11 cellular contexts compared by ENCODE assay signal in genomic region chr15:74383286-74383685, GRCh38. TPM values are rescaled to one million over a fixed set of nuclear protein-coding genes. Genes with fewer than 3 reads are reported as not detected.
DNase-seq lines count a peak whose midpoint lies in the region; ATAC-seq and TF ChIP-seq lines count a peak whose summit lies in the region.
"Had no signal": no experiment of that assay in that cellular context is flagged by ENCODE, and none has a peak within 500 bp of the region (broad histone marks: within the 10 kb centered on the region; RNA-seq: fewer than 3 reads in every experiment).

No MANE protein-coding gene starts in this region.

- no TSS peak for BruUV-seq in A673 (replicated peaks; lab: Mats Ljungman, UMichigan)

- H3K14ac ChIP-seq in trophoblast cell (ENCODE audit: low read length) = peak overlapping the region; percentile 62

- H2BK5ac ChIP-seq in trophoblast cell (ENCODE audit: low read depth, low read length, poor library complexity) = peak overlapping the region; percentile 51

- peak overlapping the region; percentile 40 for H4K8ac ChIP-seq in trophoblast cell (ENCODE audit: low read depth, low read length)

- no peak overlapping the region for H3K4ac ChIP-seq in trophoblast cell (ENCODE audit: low read depth, low read length)

- peaks cover 62% of the 10 kb centered on the region for H3K79me1 ChIP-seq in trophoblast cell (ENCODE audit: low read length)

- H3K27ac Mint-ChIP-seq in activated CD4-positive, alpha-beta T cell treated with anti-CD3 and anti-CD28 coated beads, Interleukin-2, amount 10 ng/mL, durations not matched to agents 24 days and 14 days = peak overlapping the region; percentile 90
- peak overlapping the region; percentile 97 for H3K27ac Mint-ChIP-seq in activated B cell treated with CpG ODN at 0.5 μM for 24 hours

- H3K79me2 ChIP-seq in trophoblast cell (ENCODE audit: control insufficient read depth, insufficient read depth, low read length, poor library complexity) = peaks cover 9% of the 10 kb centered on the region

- H3K36me3 ChIP-seq in trophoblast cell (ENCODE audit: control insufficient read depth in 1 of 2, insufficient read depth in 2 of 2, low read length in 2 of 2) = no peaks in the 10 kb centered on the region
- H3K36me3 ChIP-seq in A673 (ENCODE audit: insufficient read depth, low read length, poor library complexity, severe bottlenecking) = no peaks in the 10 kb centered on the region

- peak overlapping the region; percentile 67 for H2AK5ac ChIP-seq in trophoblast cell (ENCODE audit: low read length)

- H2BK12ac ChIP-seq in trophoblast cell (ENCODE audit: low read length) = peak overlapping the region; percentile 92

- H3K9me3 ChIP-seq in trophoblast cell (ENCODE audit: insufficient read depth, low read depth, low read length) (no peaks in the 10 kb centered on the region), A673 (ENCODE audit: low read depth, low read length, poor library complexity, severe bottlenecking) (no peaks in the 10 kb centered on the region)

- peak overlapping the region; percentile 49 for H3K18ac ChIP-seq in trophoblast cell (ENCODE audit: low read length)

- no peak overlapping the region for H3K9ac ChIP-seq in trophoblast cell (ENCODE audit: low read length)

- peaks cover 70% of the 10 kb centered on the region for H3K4me1 Mint-ChIP-seq in activated CD4-positive, alpha-beta T cell treated with anti-CD3 and anti-CD28 coated beads, Interleukin-2, amount 10 ng/mL, durations not matched to agents 24 days and 14 days
- H3K4me1 Mint-ChIP-seq in activated B cell treated with CpG ODN at 0.5 μM for 24 hours = peaks cover 78% of the 10 kb centered on the region

- H3K4me3 Mint-ChIP-seq in activated CD4-positive, alpha-beta T cell treated with anti-CD3 and anti-CD28 coated beads, Interleukin-2, amount 10 ng/mL, durations not matched to agents 24 days and 14 days = peak overlapping the region; percentile 55
- H3K4me3 Mint-ChIP-seq in activated B cell treated with CpG ODN at 0.5 μM for 24 hours = peak overlapping the region; percentile 75

- DNase-seq in activated CD4-positive, alpha-beta T cell treated with anti-CD3 and anti-CD28 coated beads, Interleukin-2, amount 10 ng/mL, durations not matched to agents 24 days and 14 days = no peak
- no peak for DNase-seq in activated CD4-positive, alpha-beta T cell treated with anti-CD3 and anti-CD28 coated beads, Interleukin-2, amount 50 U/mL, for 1 hour
- DNase-seq in activated B cell treated with CpG ODN at 0.5 μM for 24 hours (no peak), trophoblast cell (no peak), GOT3 (lab: John Stamatoyannopoulos, UW) (no peak), A673 (ENCODE audit: low spot score) (no peak)
- DNase-seq: EL, NCI-H1694 treated with DMSO at 0.1 percent for 48 hours had no signal

- no peaks in the 10 kb centered on the region for H3K36me3 Mint-ChIP-seq in activated CD4-positive, alpha-beta T cell treated with anti-CD3 and anti-CD28 coated beads, Interleukin-2, amount 10 ng/mL, durations not matched to agents 24 days and 14 days (ENCODE audit: low read depth)
- H3K36me3 Mint-ChIP-seq in activated B cell treated with CpG ODN at 0.5 μM for 24 hours (ENCODE audit: low read depth) = no peaks in the 10 kb centered on the region

- POLR2A ChIA-PET in activated B cell treated with CpG ODN at 0.5 μM for 24 hours (lab: Charles Lee) = interaction anchor here (1.2 to 14.2 kb wide), 8 partner anchors 9 to 406 kb away, joined by 3 to 563 read pairs (median 12); partner anchors contain the start of genes SEMA7A and UBL7
- POLR2A ChIA-PET in A673 (lab: Charles Lee; ENCODE audit: low non-redundant PET) = no interaction called here

- intact Hi-C loops in activated CD4-positive, alpha-beta T cell treated with anti-CD3 and anti-CD28 coated beads, Interleukin-2, amount 10 ng/mL, durations not matched to agents 24 days and 14 days (cut with micrococcal nuclease) = no loop called here
- intact Hi-C loops in activated B cell treated with CpG ODN at 0.5 μM for 24 hours (cut with micrococcal nuclease) = loop anchor here (1.0 kb wide), 1 partner anchor 51 kb away; no protein-coding TSS in a partner anchor
- intact Hi-C loops in A673 (cut with micrococcal nuclease; ENCODE audit: unreplicated experiment) = no loop called here

- ATAC-seq in HG02852 (IDR thresholded peaks at IDR 0.05; ENCODE audit: unreplicated experiment) = peak; percentile 2
- ATAC-seq in activated B cell treated with CpG ODN at 0.5 μM for 24 hours (ENCODE audit: low read depth) = no peak
- ATAC-seq in GM19324 (IDR thresholded peaks at IDR 0.05; ENCODE audit: low FRiP score, unreplicated experiment) = no peak

- H3K4me3 ChIP-seq in trophoblast cell (ENCODE audit: low read depth, low read length) (no peak overlapping the region), A673 (ENCODE audit: low read depth, low read length, poor library complexity, severe bottlenecking) (no peak overlapping the region)

- CTCF ChIA-PET in activated B cell treated with CpG ODN at 0.5 μM for 24 hours (lab: Charles Lee) (interaction anchor here (0.8 to 12.5 kb wide), 11 partner anchors 9 to 238 kb away, joined by 3 to 403 read pairs (median 10); partner anchors contain the start of genes SEMA7A and UBL7), A673 (lab: Charles Lee) (no interaction called here)

- H3K27ac ChIP-seq in trophoblast cell (ENCODE audit: low read depth, low read length) = peak overlapping the region; percentile 30
- no peak overlapping the region for H3K27ac ChIP-seq in A673 (ENCODE audit: low read depth, low read length, poor library complexity, severe bottlenecking)

- no peak overlapping the region for H4K12ac ChIP-seq in trophoblast cell (ENCODE audit: low read depth, low read length)

- peak overlapping the region; percentile 88 for H4K91ac ChIP-seq in trophoblast cell (ENCODE audit: low read depth, low read length)

- no peak overlapping the region for H3K23ac ChIP-seq in trophoblast cell (ENCODE audit: low read length)

- WGBS in trophoblast cell (ENCODE audit: extremely low coverage, insufficient coverage, insufficient read length) = no CpG with 5 or more reads among the region's 4 CpGs

- no peak overlapping the region for H3K4me2 ChIP-seq in trophoblast cell (ENCODE audit: low read length)

- H3K27me3 ChIP-seq in trophoblast cell (ENCODE audit: insufficient read depth, low read length) (no peaks in the 10 kb centered on the region), A673 (replicated peaks; ENCODE audit: insufficient read depth, low read depth, low read length, poor library complexity) (no peaks in the 10 kb centered on the region)

- no peaks in the 10 kb centered on the region for H3K9me3 Mint-ChIP-seq in activated CD4-positive, alpha-beta T cell treated with anti-CD3 and anti-CD28 coated beads, Interleukin-2, amount 10 ng/mL, durations not matched to agents 24 days and 14 days
- no peaks in the 10 kb centered on the region for H3K9me3 Mint-ChIP-seq in activated B cell treated with CpG ODN at 0.5 μM for 24 hours

- peak overlapping the region; percentile 93 for H2BK120ac ChIP-seq in trophoblast cell (ENCODE audit: insufficient read depth, low read length, poor library complexity)

- peaks cover 47 to 60% of the 10 kb centered on the region in 2 experiments for H3K4me1 ChIP-seq in trophoblast cell (ENCODE audit: control insufficient read depth in 1 of 2, insufficient read depth in 2 of 2, low read length in 2 of 2)
- H3K4me1 ChIP-seq in A673 (ENCODE audit: insufficient read depth, low read length, poor library complexity, severe bottlenecking) = no peaks in the 10 kb centered on the region

- no peak overlapping the region for H2AFZ ChIP-seq in trophoblast cell (ENCODE audit: insufficient read depth, low read length, poor library complexity)

- no peaks in the 10 kb centered on the region for H3K27me3 Mint-ChIP-seq in activated CD4-positive, alpha-beta T cell treated with anti-CD3 and anti-CD28 coated beads, Interleukin-2, amount 10 ng/mL, durations not matched to agents 24 days and 14 days
- no peaks in the 10 kb centered on the region for H3K27me3 Mint-ChIP-seq in activated B cell treated with CpG ODN at 0.5 μM for 24 hours

- TF ChIP-seq CTCF in activated B cell treated with CpG ODN at 0.5 μM for 24 hours (IDR thresholded peaks at IDR 0.05) (no peak), A673 (conservative IDR thresholded peaks at IDR 0.05; ENCODE audit: low read depth, low read length) (no peak)

RNA-seq across cellular contexts. Expression of gene CYP11A1, which starts 15.8 kb away (rescaled TPM):
- not detected in 2 replicates for total RNA-seq in activated CD4-positive, alpha-beta T cell treated with anti-CD3 and anti-CD28 coated beads, Interleukin-2, amount 10 ng/mL, durations not matched to agents 24 days and 14 days
- total RNA-seq in activated B cell treated with CpG ODN at 0.5 μM for 24 hours = not detected in 2 replicates
- polyA plus RNA-seq in trophoblast cell (2013) = 217 and 235 TPM in 2 replicates
- not detected in 2 replicates for total RNA-seq in A673 (2021)
- total RNA-seq: T-helper 1 cell treated with Interleukin-12 subunit alpha and Interleukin-12 subunit beta and Interleukin-4 antibody, amounts not matched to agents 30 ng/mL and 1 ng/mL, for 36 hours had no signal

RNA-seq across cellular contexts. Expression of gene SEMA7A, which starts 50.5 kb away (rescaled TPM):
- total RNA-seq in activated CD4-positive, alpha-beta T cell treated with anti-CD3 and anti-CD28 coated beads, Interleukin-2, amount 10 ng/mL, durations not matched to agents 24 days and 14 days = 88.0 and 89.6 TPM in 2 replicates
- 159 and 178 TPM in 2 replicates for total RNA-seq in activated B cell treated with CpG ODN at 0.5 μM for 24 hours
- polyA plus RNA-seq in trophoblast cell (2013) = 135 and 149 TPM in 2 replicates
- total RNA-seq in A673 (2021) = 0.45 and 1.4 TPM in 2 replicates

Comparison
In these comparisons a context has a peak if more than half of its experiments do, and no peak if none do; other contexts are left out.
1. RNA of gene SEMA7A, which starts 50.5 kb away (total RNA-seq): 159 to 178 TPM in activated B cell treated with CpG ODN at 0.5 μM for 24 hours and 88.0 to 89.6 TPM in activated CD4-positive, alpha-beta T cell treated with anti-CD3 and anti-CD28 coated beads, Interleukin-2, amount 10 ng/mL, durations not matched to agents 24 days and 14 days; 0.45 to 1.4 TPM in A673; every median in the first group is over 10 times any median in the second.